ENCODE assay signal across 24 cellular contexts in genomic region chr5:139912158-139912557, GRCh38.
DNase-seq lines count a peak whose midpoint lies in the region; ATAC-seq and TF ChIP-seq lines count a peak whose summit lies in the region.
"Had no signal": no experiment of that assay in that cellular context is flagged by ENCODE, and none has a peak within 500 bp of the region (broad histone marks: within the 10 kb centered on the region; RNA-seq: fewer than 3 reads in every experiment).

No MANE protein-coding gene starts in this region.

- TF ChIP-seq CTCF in RWPE1 (conservative IDR thresholded peaks at IDR 0.05; ENCODE audit: low read depth), result no peak

- POLR2A ChIA-PET in RWPE1 (lab: Yijun Ruan, JAX; ENCODE audit: low non-redundant PET), result no interaction called here

- no peak for ATAC-seq in GM21529 (IDR thresholded peaks at IDR 0.05; ENCODE audit: unreplicated experiment)
- ATAC-seq: A549, GM12878, HCT116, PC-3, Right ventricle myocardium inferior had no signal

- CTCF ChIA-PET in RWPE1 (lab: Yijun Ruan, JAX), result interaction anchor here (0.8 to 1.4 kb wide), 3 partner anchors 57 to 146 kb away, joined by 3 read pairs; no protein-coding TSS in a partner anchor

- peak overlapping the region; percentile 22 for H3K27ac ChIP-seq in RWPE1
- H3K27ac ChIP-seq: A549, SJSA1 had no signal

- DNase-seq in RWPE1 (ENCODE audit: low spot score), result no peak
- DNase-seq in islet precursor cell, result peak; percentile 23
- DNase-seq in retina, result peak; percentile 0
- no peak for DNase-seq in NCI-H446 treated with DMSO at 0.1 percent for 48 hours (lab: John Stamatoyannopoulos, UW)
- no peak for DNase-seq in NCI-H1092 (lab: John Stamatoyannopoulos, UW)
- DNase-seq in NOMO-1 (lab: John Stamatoyannopoulos, UW; ENCODE audit: unreplicated experiment in 2 of 2), result no peak
- DNase-seq: CD4-positive, alpha-beta memory T cell; COR-L47; DMS 273 treated with DMSO at 0.1 percent for 48 hours; DMS79; EL; GDM1; NCI-H1092 treated with DMSO at 0.1 percent for 48 hours; NCI-H187 treated with DMSO at 0.1 percent for 48 hours; NCI-H2171 treated with DMSO at 0.1 percent for 48 hours; NCI-H524 treated with DMSO at 0.1 percent for 48 hours; NCI-H774 had no signal

Comparison
In these comparisons a context has a peak if more than half of its experiments do, and no peak if none do; other contexts are left out.
1. DNase-seq: peak in islet precursor cell (single experiment) and retina (single experiment); none in RWPE1 (single experiment), NCI-H446 treated with DMSO at 0.1 percent for 48 hours (single experiment), NCI-H1092 (single experiment) and NOMO-1 (0 of 2).